Comparison of ENCODE assay signal across 9 cellular contexts in the genomic region with DNA sequence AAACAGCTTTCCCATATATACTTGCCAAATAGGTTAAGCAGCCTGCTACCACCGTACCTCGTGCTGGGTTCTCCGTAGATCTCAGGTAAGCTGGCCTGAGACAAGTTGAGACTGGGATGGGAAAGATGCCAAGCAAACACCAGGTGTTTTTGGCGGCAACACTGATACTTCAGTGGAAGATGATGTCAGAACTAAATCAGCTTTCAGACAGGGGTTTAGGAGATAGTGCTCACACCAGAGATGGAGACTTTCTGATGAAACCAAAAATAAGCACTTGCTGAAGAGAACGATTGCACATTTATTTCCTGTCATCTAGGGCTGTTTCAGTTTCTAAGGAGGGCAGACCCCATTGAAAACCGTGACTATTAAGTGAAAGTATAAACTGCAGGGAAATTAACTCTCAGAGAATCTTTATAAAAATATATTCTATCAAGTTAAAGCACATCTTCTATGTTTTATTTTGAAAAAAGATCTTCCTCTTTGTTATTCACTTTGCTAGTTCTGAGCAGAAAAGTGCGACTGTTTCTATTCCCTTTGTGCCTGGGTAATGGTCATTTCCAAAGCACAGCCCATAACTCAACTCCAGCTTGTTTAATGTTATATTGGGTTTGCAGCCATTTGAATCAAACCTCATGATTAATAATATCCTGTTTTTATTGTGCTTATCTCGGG.
DNase-seq lines count a peak whose midpoint lies in the region; ATAC-seq and TF ChIP-seq lines count a peak whose summit lies in the region.
"Had no signal": no experiment of that assay in that cellular context is flagged by ENCODE, and none has a peak within 500 bp of the region (broad histone marks: within the 10 kb centered on the region; RNA-seq: fewer than 3 reads in every experiment).

No MANE protein-coding gene starts in this region.

- H3K4me3 ChIP-seq in PC-9, result no peak overlapping the region
- H3K4me3 ChIP-seq in ascending aorta, result no peak overlapping the region
- H3K4me3 ChIP-seq: cardiac muscle cell had no signal

- DNase-seq in DMS79 treated with DMSO at 0.1 percent for 48 hours (lab: John Stamatoyannopoulos, UW) (peak; percentile 66), PC-9 (no peak), mesothelial cell of epicardium (ENCODE audit: low spot score in 2 of 2, unreplicated experiment in 2 of 2) (no peak), SKM-1 treated with dmso at 0.1 percent for 144 hours (lab: John Stamatoyannopoulos, UW; ENCODE audit: unreplicated experiment) (no peak), ascending aorta (ENCODE audit: low spot score in 2 of 2) (no peak)

- no peaks in the 10 kb centered on the region for H3K27me3 Mint-ChIP-seq in stimulated activated memory B cell treated with anti-CD40 and anti-IgM and Interleukin-4, amounts not matched to agents 10 μg/mL and 1 μg/mL and 100 μg/mL, for 72 hours
- no peaks in the 10 kb centered on the region for H3K27me3 Mint-ChIP-seq in mesothelial cell of epicardium (ENCODE audit: low read depth)

- no peaks in the 10 kb centered on the region for H3K9me3 Mint-ChIP-seq in stimulated activated memory B cell treated with anti-CD40 and anti-IgM and Interleukin-4, amounts not matched to agents 10 μg/mL and 1 μg/mL and 100 μg/mL, for 72 hours
- no peaks in the 10 kb centered on the region for H3K9me3 Mint-ChIP-seq in mesothelial cell of epicardium

- no peaks in the 10 kb centered on the region for H3F3A ChIP-seq in PC-9 (ENCODE audit: insufficient read depth, low read depth)

- intact Hi-C loops in PC-9 (cut with micrococcal nuclease; ENCODE audit: unreplicated experiment), result no loop called here
- intact Hi-C loops in ascending aorta (cut with DNase I), result no loop called here

- H2AFZ ChIP-seq in PC-9, result 0 out of 2 replicates have a peak overlapping the region, but pooled peaks have one; percentile 40

- no peaks in the 10 kb centered on the region; the same call in none of the 2 replicates for H3K9me2 ChIP-seq in PC-9 (ENCODE audit: insufficient read depth)

- no peaks in the 10 kb centered on the region for H3K79me2 ChIP-seq in PC-9 (ENCODE audit: low read depth)

- 0 out of 2 replicates have a peak overlapping the region, but pooled peaks have one; percentile 26 for H3K4me2 ChIP-seq in PC-9

- peak overlapping the region; percentile 96 for H3K4me3 Mint-ChIP-seq in stimulated activated memory B cell treated with anti-CD40 and anti-IgM and Interleukin-4, amounts not matched to agents 10 μg/mL and 1 μg/mL and 100 μg/mL, for 72 hours
- H3K4me3 Mint-ChIP-seq in mesothelial cell of epicardium, result no peak overlapping the region

- no peaks in the 10 kb centered on the region for H4K20me1 ChIP-seq in PC-9 (ENCODE audit: insufficient read depth)

- H3K27ac ChIP-seq in PC-9 (no peak overlapping the region), ascending aorta (no peak overlapping the region)
- H3K27ac ChIP-seq: cardiac muscle cell had no signal

- H3K4me1 ChIP-seq in PC-9 (replicated peaks; ENCODE audit: insufficient read depth) (no peaks in the 10 kb centered on the region), ascending aorta (peaks cover 0 to 2% of the 10 kb centered on the region in 2 donors)

- no TSS peak for BruUV-seq in PC-9 (replicated peaks; lab: Mats Ljungman, UMichigan)

- H3K36me3 ChIP-seq in PC-9 (ENCODE audit: low read depth), result no peaks in the 10 kb centered on the region
- peaks cover 9 to 28% of the 10 kb centered on the region in 2 donors for H3K36me3 ChIP-seq in ascending aorta
- H3K36me3 ChIP-seq: cardiac muscle cell had no signal

- H3K4me1 Mint-ChIP-seq in stimulated activated memory B cell treated with anti-CD40 and anti-IgM and Interleukin-4, amounts not matched to agents 10 μg/mL and 1 μg/mL and 100 μg/mL, for 72 hours, result peaks cover 12% of the 10 kb centered on the region
- H3K4me1 Mint-ChIP-seq in mesothelial cell of epicardium, result peaks cover 8% of the 10 kb centered on the region

- H3K36me3 Mint-ChIP-seq in stimulated activated memory B cell treated with anti-CD40 and anti-IgM and Interleukin-4, amounts not matched to agents 10 μg/mL and 1 μg/mL and 100 μg/mL, for 72 hours, result peaks cover 6% of the 10 kb centered on the region
- no peaks in the 10 kb centered on the region for H3K36me3 Mint-ChIP-seq in mesothelial cell of epicardium

- CTCF ChIA-PET in PC-9 (lab: Charles Lee), result no interaction called here

- H3K9me3 ChIP-seq in PC-9 (ENCODE audit: insufficient read depth, low read depth) (no peaks in the 10 kb centered on the region), ascending aorta (no peaks in the 10 kb centered on the region)

- H3K27me3 ChIP-seq in PC-9 (ENCODE audit: insufficient read depth, low read depth) (no peaks in the 10 kb centered on the region), ascending aorta (no peaks in the 10 kb centered on the region)
- H3K27me3 ChIP-seq: cardiac muscle cell had no signal

- TF ChIP-seq CTCF in PC-9 (conservative IDR thresholded peaks at IDR 0.05), result no peak
- no peak for TF ChIP-seq CTCF in mesothelial cell of epicardium (IDR thresholded peaks at IDR 0.05; ENCODE audit: unreplicated experiment)
- no peak for TF ChIP-seq CTCF in ascending aorta (IDR thresholded peaks at IDR 0.05)

- ATAC-seq in GM19397 (IDR thresholded peaks at IDR 0.05; ENCODE audit: unreplicated experiment) (peak; percentile 99), HG03354 (IDR thresholded peaks at IDR 0.05; ENCODE audit: poor library complexity, severe bottlenecking, unreplicated experiment) (peak; percentile 100)
- peak; percentile 93 for ATAC-seq in stimulated activated memory B cell treated with anti-CD40 and anti-IgM and Interleukin-4, amounts not matched to agents 10 μg/mL and 1 μg/mL and 100 μg/mL, for 72 hours

- POLR2A ChIA-PET in PC-9 (lab: Charles Lee; ENCODE audit: unreplicated experiment), result no interaction called here

- H3K27ac Mint-ChIP-seq in stimulated activated memory B cell treated with anti-CD40 and anti-IgM and Interleukin-4, amounts not matched to agents 10 μg/mL and 1 μg/mL and 100 μg/mL, for 72 hours, result peak overlapping the region; percentile 97
- no peak overlapping the region for H3K27ac Mint-ChIP-seq in mesothelial cell of epicardium
